8 cellular contexts compared by ENCODE assay signal in genomic region chr2:219352448-219353023, GRCh38.
DNase-seq lines count a peak whose midpoint lies in the region; ATAC-seq and TF ChIP-seq lines count a peak whose summit lies in the region.

No MANE protein-coding gene starts in this region.

- ATAC-seq in GM21447 (IDR thresholded peaks at IDR 0.05; ENCODE audit: unreplicated experiment) (peak; percentile 79), GM19452 (IDR thresholded peaks at IDR 0.05; ENCODE audit: unreplicated experiment) (no peak)

- TF ChIP-seq CTCF in cardiac fibroblast (IDR thresholded peaks at IDR 0.05; ENCODE audit: low read depth, low read length): peak; percentile 70

- peak in 9 of 14 donors; percentile 3 to 69 (median 35) for DNase-seq in C1 segment of cervical spinal cord (lab: John Stamatoyannopoulos, UW)
- peak; percentile 53 for DNase-seq in NCI-H2107 (lab: John Stamatoyannopoulos, UW)
- DNase-seq in activated CD4-positive, CD25-positive, alpha-beta regulatory T cell (lab: John Stamatoyannopoulos, UW): peak; percentile 22 to 35 (median 30)
- peak; percentile 71 for DNase-seq in cardiac fibroblast (ENCODE audit: low read depth in 2 of 2)
- DNase-seq in left kidney (ENCODE audit: low read depth, low spot score): peak; percentile 79
- peak; percentile 51 to 58 (median 51) for DNase-seq in stimulated activated CD4-positive, alpha-beta T cell treated with anti-CD3 and anti-CD28 coated beads, TNF-alpha, amount 100 ng/mL, for 48 hours (ENCODE audit: low read depth in 3 of 3)

- no peak overlapping the region for H3K4me3 ChIP-seq in cardiac fibroblast (replicated peaks in 1 of 2; ENCODE audit: low read depth in 2 of 2, low read length in 2 of 2)
